35 cellular contexts compared by ENCODE assay signal in genomic region chr14:78325911-78326310, GRCh38.
"Had no signal": no experiment of that assay in that cellular context is flagged by ENCODE, and none has a peak within 500 bp of the region (broad histone marks: within the 10 kb centered on the region; RNA-seq: fewer than 3 reads in every experiment).

No MANE protein-coding gene starts in this region.

- H3K4me2 ChIP-seq: KMS-11 had no signal

- H3K27me3 ChIP-seq: MG63 had no signal

- H3K9ac ChIP-seq: KMS-11 had no signal

- H3K4me3 ChIP-seq: MG63 had no signal

- DNase-seq: Karpas-422, Kasumi-1, KBM-7, KG1, MG63, MM.1S, MV-4-11, NCI-H1048, NCI-H1092, NCI-H1092 treated with DMSO at 0.1 percent for 48 hours, NCI-H1105, NCI-H1105 treated with DMSO at 0.1 percent for 48 hours, NCI-H1417, NCI-H1417 treated with DMSO at 0.1 percent for 48 hours, NCI-H1436, NCI-H1436 treated with DMSO at 0.1 percent for 48 hours, NCI-H146, NCI-H1694, NCI-H1694 treated with DMSO at 0.1 percent for 48 hours, NCI-H187, NCI-H187 treated with DMSO at 0.1 percent for 48 hours, NCI-H1930, NCI-H2029, NCI-H2029 treated with DMSO at 0.1 percent for 48 hours, NCI-H2081, NCI-H2081 treated with DMSO at 0.1 percent for 48 hours, NCI-H2107, NCI-H2171, NCI-H2171 treated with DMSO at 0.1 percent for 48 hours, NCI-H2227 treated with DMSO at 0.1 percent for 48 hours, NCI-H226, NCI-H345, NCI-H446, NCI-H446 treated with DMSO at 0.1 percent for 48 hours had no signal

- H3K9me3 ChIP-seq: MG63 had no signal

- H3K36me3 ChIP-seq: MG63 had no signal

- H3K27ac ChIP-seq: KMS-11 had no signal
